Comparison of ENCODE assay signal across 1 cellular context in the genomic region with DNA sequence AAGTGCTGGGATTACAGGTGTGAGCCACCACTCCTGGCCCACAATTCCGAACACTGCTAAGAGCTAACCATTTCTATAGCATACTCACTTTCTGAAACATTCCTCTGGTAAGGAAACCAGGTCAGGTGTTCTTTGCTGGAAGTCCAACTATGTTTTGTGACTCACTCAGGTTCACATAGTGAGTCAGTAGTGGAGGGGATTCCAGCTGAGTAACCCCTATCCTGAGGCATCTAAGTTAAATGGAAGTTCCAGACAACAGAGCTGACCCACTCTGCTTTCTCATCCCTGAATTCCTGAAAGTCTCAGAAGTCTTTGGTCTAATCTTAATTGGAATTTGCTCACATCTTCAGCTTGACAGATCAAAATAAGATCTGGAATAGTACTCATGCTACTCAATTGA.
TF ChIP-seq lines count a peak whose summit lies in the region.

No MANE protein-coding gene starts in this region.

TF ChIP-seq in HepG2, 621 proteins besides CTCF, POLR2A, EP300 and RAD21:
- TF ChIP-seq ATF7 (IDR thresholded peaks at IDR 0.05) (no peak), ATF7 (CRISPR knock-in tag; IDR thresholded peaks at IDR 0.05) (no peak)
